13 cellular contexts compared by ENCODE assay signal in the genomic region with DNA sequence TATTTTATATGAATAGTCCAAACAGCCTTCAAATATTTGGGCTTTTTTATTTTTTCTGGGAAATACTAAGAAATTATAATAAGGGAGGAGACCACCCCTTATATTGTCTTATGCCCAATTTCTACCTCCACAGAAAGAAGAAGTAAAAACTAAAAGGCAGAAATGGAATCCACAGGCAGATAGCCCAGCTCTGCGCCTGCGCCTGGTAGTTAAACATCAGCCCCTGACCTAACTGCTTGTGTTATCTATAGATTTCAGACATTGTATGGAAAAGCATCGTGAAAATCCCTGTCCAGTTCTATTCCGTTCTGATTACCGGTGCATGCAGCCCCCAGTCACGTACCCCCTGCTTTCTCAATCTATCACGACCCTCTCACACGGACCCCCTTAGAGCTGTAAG. TPM values are rescaled to one million over a fixed set of nuclear protein-coding genes. Genes with fewer than 3 reads are reported as not detected.
"Had no signal": no experiment of that assay in that cellular context is flagged by ENCODE, and none has a peak within 500 bp of the region (broad histone marks: within the 10 kb centered on the region; RNA-seq: fewer than 3 reads in every experiment).

No MANE protein-coding gene starts in this region.

RNA-seq across cellular contexts. Expression of gene CFAP126, which starts 29.4 kb away (rescaled TPM):
- total RNA-seq: dermis microvascular lymphatic vessel endothelial cell; esophagus squamous epithelium; heart right ventricle; kidney epithelial cell; left cardiac atrium; lower leg skin; lung microvascular endothelial cell; mesothelial cell of epicardium; mucosa of descending colon; naive thymus-derived CD4-positive, alpha-beta T cell; pulmonary artery endothelial cell; spleen; urinary bladder had no signal
- polyA plus RNA-seq: heart right ventricle; naive thymus-derived CD4-positive, alpha-beta T cell; spleen; urinary bladder had no signal
